In genomic region chr7:143408686-143409551, GRCh38 we compare ENCODE assay signal across 8 cellular contexts. TPM values are rescaled to one million over a fixed set of nuclear protein-coding genes. Genes with fewer than 3 reads are reported as not detected.
DNase-seq lines count a peak whose midpoint lies in the region; ATAC-seq and TF ChIP-seq lines count a peak whose summit lies in the region.

Gene EPHA1, minus strand, starts transcription at chr7:143408856. Its CDS starts 51 bp downstream, at chr7:143408805.

- no peak within 1 kb of the TSS for H2BK120ac ChIP-seq in IMR-90 (ENCODE audit: low read depth, low read length)

- H2AK5ac ChIP-seq in IMR-90 (ENCODE audit: low read depth, low read length) = no peak within 1 kb of the TSS

- peak within 1 kb of the TSS; percentile 50 for H2AK9ac ChIP-seq in IMR-90 (replicated peaks; ENCODE audit: low read depth, low read length, poor library complexity)

- H3K14ac ChIP-seq in IMR-90 (replicated peaks; ENCODE audit: low read depth, low read length) = no peak within 1 kb of the TSS

- TF ChIP-seq CTCF in Caco-2 (IDR thresholded peaks at IDR 0.05; ENCODE audit: insufficient read depth in 1 of 2, low read depth in 1 of 2, low read length in 1 of 2, severe bottlenecking in 1 of 2, unreplicated experiment in 1 of 2) (peak; percentile 68 to 87), IMR-90 (conservative IDR thresholded peaks at IDR 0.05; ENCODE audit: low read depth, low read length) (peak; percentile 27; the same call in 1 of the 2 replicates)

- H3K27ac Mint-ChIP-seq in Caco-2 (ENCODE audit: unreplicated experiment) (peak within 1 kb of the TSS; percentile 86), naive B cell (peak within 1 kb of the TSS in 2 of 6 donors; percentile 51 to 89)

- no peak for ATAC-seq in IMR-90 (ENCODE audit: low read depth)
- ATAC-seq in naive B cell (ENCODE audit: low read depth in 2 of 2) = peak; percentile 64 to 72
- ATAC-seq in HG03460 (IDR thresholded peaks at IDR 0.05; ENCODE audit: unreplicated experiment) = no peak
- no peak for ATAC-seq in HG02870 (IDR thresholded peaks at IDR 0.05; ENCODE audit: unreplicated experiment)

- H3K4me3 ChIP-seq in Caco-2 (ENCODE audit: low read depth, low read length) (peak within 1 kb of the TSS; percentile 59), IMR-90 (ENCODE audit: insufficient read depth, low read depth, low read length) (no peak within 1 kb of the TSS)
- H3K4me3 ChIP-seq in effector memory CD4-positive, alpha-beta T cell (ENCODE audit: insufficient read depth, low read depth, low read length, poor library complexity, severe bottlenecking) = peak within 1 kb of the TSS; percentile 48

- POLR2A ChIA-PET in Caco-2 (lab: Charles Lee) (interaction anchor here (0.7 to 1.5 kb wide), 4 partner anchors 13 to 113 kb away, joined by 3 to 4 read pairs (median 3); no protein-coding TSS in a partner anchor), IMR-90 (lab: Charles Lee; ENCODE audit: unreplicated experiment) (no interaction called here)

- H3K9me3 Mint-ChIP-seq in Caco-2 (ENCODE audit: unreplicated experiment) (no peaks in the 10 kb centered on the region), naive B cell (no peaks in the 10 kb centered on the region)

- dilution Hi-C loops in IMR-90 (cut with HindIII; ENCODE audit: low sequenced_read_pairs, unreplicated experiment) = no loop called here

- intact Hi-C loops in Caco-2 (cut with micrococcal nuclease; ENCODE audit: unreplicated experiment) = loop anchor here (1.0 to 5.0 kb wide), 4 partner anchors 22 to 168 kb away; no protein-coding TSS in a partner anchor
- intact Hi-C loops in IMR-90 (cut with micrococcal nuclease) = no loop called here

- DNase-seq in Caco-2 (peak; percentile 86 to 88), IMR-90 (no peak), naive B cell (no peak), NCI-H2107 (lab: John Stamatoyannopoulos, UW) (no peak)
- DNase-seq in activated CD4-positive, alpha-beta T cell treated with anti-CD3 and anti-CD28 coated beads for 1 hour = peak; percentile 38
- DNase-seq in effector memory CD4-positive, alpha-beta T cell = peak; percentile 32 to 45 (median 36)

- H3K36me3 Mint-ChIP-seq in Caco-2 (ENCODE audit: insufficient read depth, unreplicated experiment) (peaks cover 19% of the 10 kb centered on the region), naive B cell (no peaks in the 10 kb centered on the region)

- no peak within 1 kb of the TSS for H4K8ac ChIP-seq in IMR-90 (ENCODE audit: low read depth in 2 of 2, low read length in 2 of 2)

- H3K4me1 ChIP-seq in Caco-2 = peaks cover 49% of the 10 kb centered on the region
- peaks cover 12% of the 10 kb centered on the region; the same call in 1 of the 2 replicates for H3K4me1 ChIP-seq in IMR-90 (ENCODE audit: control insufficient read depth, insufficient read depth, low read length)
- H3K4me1 ChIP-seq in effector memory CD4-positive, alpha-beta T cell (ENCODE audit: control insufficient read depth, insufficient read depth, low read length, poor library complexity, severe bottlenecking) = peaks cover 33% of the 10 kb centered on the region

- H3K27me3 Mint-ChIP-seq in Caco-2 (ENCODE audit: insufficient read depth, unreplicated experiment) (no peaks in the 10 kb centered on the region), naive B cell (peaks cover 39 to 47% (median 43%) of the 10 kb centered on the region in 3 donors)

- H3K27me3 ChIP-seq in Caco-2 (replicated peaks; ENCODE audit: control insufficient read depth, insufficient read depth, low read length) = no peaks in the 10 kb centered on the region
- H3K27me3 ChIP-seq in IMR-90 (ENCODE audit: control insufficient read depth, insufficient read depth, low read length) = no peaks in the 10 kb centered on the region; the same call in 1 of the 2 replicates
- no peaks in the 10 kb centered on the region for H3K27me3 ChIP-seq in effector memory CD4-positive, alpha-beta T cell (replicated peaks; ENCODE audit: control insufficient read depth, insufficient read depth, low read length, poor library complexity, severe bottlenecking)

- H3K27ac ChIP-seq in IMR-90 (ENCODE audit: insufficient read depth, low read length) = no peak within 1 kb of the TSS
- H3K27ac ChIP-seq in effector memory CD4-positive, alpha-beta T cell (ENCODE audit: insufficient read depth, low read length, poor library complexity, severe bottlenecking) = peak within 1 kb of the TSS; percentile 43

- no peak within 1 kb of the TSS for H3K18ac ChIP-seq in IMR-90 (ENCODE audit: low read depth, low read length)

- H2BK15ac ChIP-seq in IMR-90 (ENCODE audit: low read depth, low read length) = no peak within 1 kb of the TSS

- H3K79me1 ChIP-seq in IMR-90 (ENCODE audit: low read depth in 1 of 2, low read length in 2 of 2) = no peaks in the 10 kb centered on the region

- peaks cover 1% of the 10 kb centered on the region; the same call in 1 of the 2 replicates for H3K36me3 ChIP-seq in Caco-2 (ENCODE audit: control insufficient read depth, insufficient read depth, low read length)
- H3K36me3 ChIP-seq in IMR-90 (ENCODE audit: control insufficient read depth, insufficient read depth, low read length) = no peaks in the 10 kb centered on the region
- no peaks in the 10 kb centered on the region for H3K36me3 ChIP-seq in effector memory CD4-positive, alpha-beta T cell (ENCODE audit: control insufficient read depth, insufficient read depth, low read length)

- H3K9me1 ChIP-seq in IMR-90 (ENCODE audit: insufficient read depth, low read length) = no peaks in the 10 kb centered on the region

- H4K91ac ChIP-seq in IMR-90 (ENCODE audit: insufficient read depth, low read depth, low read length) = no peak within 1 kb of the TSS

- no peak within 1 kb of the TSS for H4K5ac ChIP-seq in IMR-90 (ENCODE audit: low read depth, low read length)

- no peak within 1 kb of the TSS for H3K4ac ChIP-seq in IMR-90 (ENCODE audit: low read depth, low read length)

- no peaks in the 10 kb centered on the region for H4K20me1 ChIP-seq in IMR-90 (ENCODE audit: insufficient read depth, low read length)

- 25% methylated on average over 1 of the region's 39 CpGs; no CpG with 5 or more reads in 1 of the 2 experiments for WGBS in IMR-90 (ENCODE audit: extremely low coverage in 2 of 2, insufficient read length in 1 of 2), 2 experiments

- no peak within 1 kb of the TSS for H3K9ac ChIP-seq in IMR-90 (ENCODE audit: low read depth, low read length)

- no peaks in the 10 kb centered on the region for H3K9me3 ChIP-seq in Caco-2
- H3K9me3 ChIP-seq in IMR-90 (ENCODE audit: control insufficient read depth, insufficient read depth, low read length) = no peaks in the 10 kb centered on the region
- no peaks in the 10 kb centered on the region for H3K9me3 ChIP-seq in effector memory CD4-positive, alpha-beta T cell (ENCODE audit: control insufficient read depth, low read length)

- BruUV-seq in Caco-2 (replicated peaks; lab: Mats Ljungman, UMichigan) = no TSS peak
- BruUV-seq in IMR-90 (replicated peaks; lab: Mats Ljungman, UMichigan) = no TSS peak

- TF ChIP-seq POLR2A in IMR-90 (IDR thresholded peaks at IDR 0.05; ENCODE audit: low read depth, low read length) = no peak

- no peak within 1 kb of the TSS for H2BK20ac ChIP-seq in IMR-90 (ENCODE audit: low read depth, low read length)

- H3K4me3 Mint-ChIP-seq in Caco-2 (ENCODE audit: unreplicated experiment) (peak within 1 kb of the TSS; percentile 86), naive B cell (peak within 1 kb of the TSS; percentile 26 to 88 (median 76))

- H3K4me2 ChIP-seq in IMR-90 (ENCODE audit: low read depth, low read length) = no peak within 1 kb of the TSS

- H2AFZ ChIP-seq in IMR-90 (replicated peaks; ENCODE audit: low read length, poor library complexity) = peak within 1 kb of the TSS; percentile 70

- CTCF ChIA-PET in Caco-2 (lab: Charles Lee) (interaction anchor here (0.6 to 2.0 kb wide), 12 partner anchors 21 to 1271 kb away, joined by 3 to 6 read pairs (median 3); partner anchors contain the start of gene FAM131B), IMR-90 (lab: Yijun Ruan, JAX) (no interaction called here)

- no peak within 1 kb of the TSS for H3K23ac ChIP-seq in IMR-90 (ENCODE audit: low read depth, low read length)

- in situ Hi-C loops in IMR-90 (cut with MboI; ENCODE audit: low sequenced_read_pairs) = no loop called here

- H3K4me1 Mint-ChIP-seq in Caco-2 (ENCODE audit: low read depth, unreplicated experiment) (peaks cover 68% of the 10 kb centered on the region), naive B cell (peaks cover 24 to 34% (median 32%) of the 10 kb centered on the region in 3 donors)

- no peak for TF ChIP-seq RAD21 in IMR-90 (IDR thresholded peaks at IDR 0.05; ENCODE audit: low read length)

- H3K56ac ChIP-seq in IMR-90 (ENCODE audit: extremely low read depth, insufficient read depth, low read length) = no peak within 1 kb of the TSS

- no peak within 1 kb of the TSS for H2BK5ac ChIP-seq in IMR-90 (ENCODE audit: low read depth, low read length, poor library complexity, severe bottlenecking)

TF ChIP-seq in IMR-90, 13 proteins besides CTCF, POLR2A, EP300 and RAD21 (continues in another document):
- no peak for TF ChIP-seq NFE2L2 (IDR thresholded peaks at IDR 0.05; ENCODE audit: low read depth, low read length)
- no peak for TF ChIP-seq CEBPB (IDR thresholded peaks at IDR 0.05; ENCODE audit: low read depth, low read length)
- no peak for TF ChIP-seq FOS (IDR thresholded peaks at IDR 0.05; ENCODE audit: low read depth, low read length)
- TF ChIP-seq MAFK (IDR thresholded peaks at IDR 0.05; ENCODE audit: low read depth, low read length) = no peak
- no peak for TF ChIP-seq CHD1 (IDR thresholded peaks at IDR 0.05; ENCODE audit: low read depth, low read length)
- no peak for TF ChIP-seq MXI1 (IDR thresholded peaks at IDR 0.05; ENCODE audit: borderline replicate concordance, low read depth, low read length)
- TF ChIP-seq RFX5 (IDR thresholded peaks at IDR 0.05; ENCODE audit: low read depth, low read length) = no peak
- no peak for TF ChIP-seq BHLHE40 (IDR thresholded peaks at IDR 0.05; ENCODE audit: low read depth, low read length)
- no peak for TF ChIP-seq RCOR1 (IDR thresholded peaks at IDR 0.05; ENCODE audit: insufficient replicate concordance, low read length)
- no peak for TF ChIP-seq MAZ (IDR thresholded peaks at IDR 0.05; ENCODE audit: borderline replicate concordance, low read depth, low read length)
- TF ChIP-seq SMC3 (IDR thresholded peaks at IDR 0.05; ENCODE audit: low read depth, low read length) = no peak

RNA-seq across cellular contexts. Expression of gene EPHA1, which starts in this region (rescaled TPM):
- total RNA-seq in Caco-2 (2022) (66.6 and 69.2 TPM in 2 replicates), IMR-90 (2012; rRNA removed) (not detected in 2 replicates)
- polyA plus RNA-seq in IMR-90 (2012; rRNA removed) (0.10 TPM in 1 of 2 replicates, not detected in the other), naive B cell (ENCODE audit: low read depth in 6 of 6) (under 1 TPM in 1 of 6 donors, not detected in 5; 0.06 TPM)
- polyA plus RNA-seq in IMR-90 (2012; cell fraction: cytosol; rRNA removed) = 0.04 TPM in 1 of 2 replicates, not detected in the other
- polyA plus RNA-seq in IMR-90 (2012; cell fraction: nucleus; rRNA removed; ENCODE audit: low replicate concordance) = 0.04 and 0.11 TPM in 2 replicates

Comparison
In these comparisons a context has a peak if more than half of its experiments do, and no peak if none do; other contexts are left out.
1. RNA of gene EPHA1 (total RNA-seq): 66.6 to 69.2 TPM in Caco-2; not detected in IMR-90; every median in the first group is over 10 times any median in the second.
2. Peak in ATAC-seq in naive B cell; RNA of the gene not detected or under 1 TPM.
3. DNase-seq: peak in Caco-2 (2 of 2), activated CD4-positive, alpha-beta T cell treated with anti-CD3 and anti-CD28 coated beads for 1 hour (single experiment) and effector memory CD4-positive, alpha-beta T cell (3 of 3); none in IMR-90 (single experiment), naive B cell (single experiment) and NCI-H2107 (single experiment).